Comparison of ENCODE assay signal across 8 cellular contexts in genomic region chr2:127749537-127749936, GRCh38. TPM values are rescaled to one million over a fixed set of nuclear protein-coding genes. Genes with fewer than 3 reads are reported as not detected.
A peak's percentile ranks its signal among the peaks of the same experiment; 100 is the strongest.
DNase-seq lines count a peak whose midpoint lies in the region; ATAC-seq and TF ChIP-seq lines count a peak whose summit lies in the region.
"Not testable (repeated sequence)": the region's sequence is repeated elsewhere in the genome, so short reads cannot be mapped to it uniquely, and the experiment has no call there.

No MANE protein-coding gene starts in this region.

- H3K4me1 Mint-ChIP-seq in HFFc6 (ENCODE audit: low read depth): not testable (repeated sequence)
- H3K4me1 Mint-ChIP-seq in activated T-cell treated with anti-CD3 and anti-CD28 coated beads, Interleukin-2, amount 50 U/mL, for 24 hours (ENCODE audit: low read depth): peaks cover 22% of the 10 kb centered on the region
- H3K4me1 Mint-ChIP-seq in stimulated activated naive B cell treated with anti-CD40 and anti-IgM and Interleukin-4, amounts not matched to agents 10 μg/mL and 1 μg/mL and 100 μg/mL, for 72 hours: peaks cover 10 to 29% of the 10 kb centered on the region in 2 donors

- H3K27me3 Mint-ChIP-seq in HFFc6 (ENCODE audit: insufficient read depth); activated T-cell treated with anti-CD3 and anti-CD28 coated beads, Interleukin-2, amount 50 U/mL, for 24 hours; stimulated activated naive B cell treated with anti-CD40 and anti-IgM and Interleukin-4, amounts not matched to agents 10 μg/mL and 1 μg/mL and 100 μg/mL, for 72 hours: not testable (repeated sequence)

- ATAC-seq in GM19328 (IDR thresholded peaks at IDR 0.05; ENCODE audit: unreplicated experiment) (peak; percentile 95), HG03139 (IDR thresholded peaks at IDR 0.05; ENCODE audit: unreplicated experiment) (peak; percentile 89)
- peak; percentile 100 for ATAC-seq in stimulated activated naive B cell treated with anti-CD40 and anti-IgM and Interleukin-4, amounts not matched to agents 10 μg/mL and 1 μg/mL and 100 μg/mL, for 72 hours (replicated peaks)

- not testable (repeated sequence) for H3K4me3 ChIP-seq in GM12865 (ENCODE audit: low read depth, low read length)

- H3K27ac Mint-ChIP-seq in HFFc6: peak overlapping the region; percentile 53; the same call in 1 of the 2 replicates
- H3K27ac Mint-ChIP-seq in activated T-cell treated with anti-CD3 and anti-CD28 coated beads, Interleukin-2, amount 50 U/mL, for 24 hours: peak overlapping the region; percentile 86
- H3K27ac Mint-ChIP-seq in stimulated activated naive B cell treated with anti-CD40 and anti-IgM and Interleukin-4, amounts not matched to agents 10 μg/mL and 1 μg/mL and 100 μg/mL, for 72 hours: peak overlapping the region; percentile 87

- TF ChIP-seq CTCF in GM12865 (IDR thresholded peaks at IDR 0.05; ENCODE audit: insufficient read depth, low read depth, low read length, missing control alignments); HFFc6 (IDR thresholded peaks at IDR 0.05): not testable (repeated sequence)

- not testable (repeated sequence) for H3K4me3 Mint-ChIP-seq in HFFc6; activated T-cell treated with anti-CD3 and anti-CD28 coated beads, Interleukin-2, amount 50 U/mL, for 24 hours; stimulated activated naive B cell treated with anti-CD40 and anti-IgM and Interleukin-4, amounts not matched to agents 10 μg/mL and 1 μg/mL and 100 μg/mL, for 72 hours

- not testable (repeated sequence) for H3K9me3 Mint-ChIP-seq in HFFc6; activated T-cell treated with anti-CD3 and anti-CD28 coated beads, Interleukin-2, amount 50 U/mL, for 24 hours; stimulated activated naive B cell treated with anti-CD40 and anti-IgM and Interleukin-4, amounts not matched to agents 10 μg/mL and 1 μg/mL and 100 μg/mL, for 72 hours

- peaks cover 28% of the 10 kb centered on the region for H3K36me3 Mint-ChIP-seq in HFFc6 (ENCODE audit: low read depth)
- peaks cover 79% of the 10 kb centered on the region for H3K36me3 Mint-ChIP-seq in activated T-cell treated with anti-CD3 and anti-CD28 coated beads, Interleukin-2, amount 50 U/mL, for 24 hours (ENCODE audit: low read depth)
- H3K36me3 Mint-ChIP-seq in stimulated activated naive B cell treated with anti-CD40 and anti-IgM and Interleukin-4, amounts not matched to agents 10 μg/mL and 1 μg/mL and 100 μg/mL, for 72 hours: peaks cover 11 to 34% of the 10 kb centered on the region in 2 donors

- DNase-seq in GM12865 (ENCODE audit: low read depth): peak; percentile 90
- not testable (repeated sequence) for DNase-seq in HFFc6; activated T-cell treated with anti-CD3 and anti-CD28 coated beads, Interleukin-2, amount 50 U/mL, for 24 hours; epithelial cell of prostate (ENCODE audit: low read depth, low spot score)
- peak; percentile 88 for DNase-seq in MV-4-11 (lab: John Stamatoyannopoulos, UW)
- DNase-seq in stimulated activated naive B cell treated with anti-CD40 and anti-IgM and Interleukin-4, amounts not matched to agents 10 μg/mL and 1 μg/mL and 100 μg/mL, for 72 hours: peak; percentile 61

- H3K27ac ChIP-seq in epithelial cell of prostate: peak overlapping the region; percentile 59

RNA-seq across cellular contexts. Expression of gene SFT2D3, which starts 48.2 kb away (rescaled TPM):
- 1 to 10 TPM; 2.5 to 3.2 (median 3.0) TPM for total RNA-seq in HFFc6 (2021; fragmentation: NEBNext Ultra II Directional; extraction: Animal tissue kit (Norgen Biotek cat#: 25700))
